In the genomic region with DNA sequence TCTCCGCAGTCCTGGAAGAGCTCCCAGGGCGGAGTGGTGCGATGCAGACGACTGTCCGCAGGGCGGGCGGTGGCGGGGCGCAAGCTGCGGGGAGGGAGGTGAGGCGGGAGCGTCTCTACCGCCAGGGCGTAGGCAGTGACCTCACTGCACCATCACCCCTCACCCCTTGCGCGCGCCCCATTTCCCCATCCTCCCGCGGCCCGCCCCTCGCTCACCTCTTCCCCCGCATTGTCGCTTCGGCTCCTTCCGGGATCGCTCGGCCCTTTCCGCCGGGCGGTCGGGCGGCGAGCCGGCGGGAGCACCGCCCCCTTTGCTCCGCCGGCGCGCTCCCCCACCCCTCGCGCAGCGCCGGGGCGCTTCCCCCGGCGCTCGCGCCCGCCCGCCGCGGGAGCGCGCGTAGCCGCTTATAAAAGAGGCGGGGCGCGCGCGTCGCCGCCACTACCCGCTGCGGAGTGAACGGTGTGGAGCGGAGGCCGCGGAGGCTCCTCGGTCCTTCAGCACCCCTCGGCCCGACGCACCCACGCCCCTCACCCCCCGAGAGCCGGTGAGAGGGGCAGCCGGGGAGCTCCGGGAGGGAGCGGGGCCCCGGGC, we compare ENCODE assay signal across 8 cellular contexts. TPM values are rescaled to one million over a fixed set of nuclear protein-coding genes. Genes with fewer than 3 reads are reported as not detected.
DNase-seq lines count a peak whose midpoint lies in the region; ATAC-seq lines count a peak whose summit lies in the region.

TSS of gene SPTAN1 (plus strand) at position 435 of the 591 bp plus-strand sequence. CDS start 14,154 bp downstream, outside the sequence.

- H3K9ac ChIP-seq in endocrine pancreas (ENCODE audit: control insufficient read depth, insufficient read depth, low read length) (peak within 1 kb of the TSS; percentile 65), mesendoderm (ENCODE audit: low read length) (peak within 1 kb of the TSS; percentile 86)

- H2BK120ac ChIP-seq in mesendoderm (ENCODE audit: low read depth, low read length), result peak within 1 kb of the TSS; percentile 61

- peak within 1 kb of the TSS; percentile 47 for H2BK5ac ChIP-seq in mesendoderm (ENCODE audit: low read length)

- peak within 1 kb of the TSS; percentile 73 for H3K4me2 ChIP-seq in mesendoderm (ENCODE audit: low read length)

- H3K4ac ChIP-seq in mesendoderm (ENCODE audit: low read depth, low read length), result peak within 1 kb of the TSS; percentile 74

- H2BK15ac ChIP-seq in mesendoderm (replicated peaks; ENCODE audit: low read depth), result peak within 1 kb of the TSS; percentile 41

- peak; percentile 80 for ATAC-seq in GM21367 (IDR thresholded peaks at IDR 0.05; ENCODE audit: unreplicated experiment)

- no peak within 1 kb of the TSS for H2AK5ac ChIP-seq in mesendoderm (ENCODE audit: low read length)

- peaks cover 38% of the 10 kb centered on the region for H3K79me2 ChIP-seq in mesendoderm (ENCODE audit: control insufficient read depth, insufficient read depth, low read length)

- peak within 1 kb of the TSS; percentile 67 for H3K4me3 ChIP-seq in endocrine pancreas (ENCODE audit: control insufficient read depth, insufficient read depth, low read length)
- peak within 1 kb of the TSS; percentile 73 for H3K4me3 ChIP-seq in mesendoderm (ENCODE audit: low read length)

- H4K5ac ChIP-seq in mesendoderm (ENCODE audit: low read length), result no peak within 1 kb of the TSS

- peak within 1 kb of the TSS; percentile 99 for H3K18ac ChIP-seq in mesendoderm (ENCODE audit: low read length)

- H3K36me3 ChIP-seq in endocrine pancreas (ENCODE audit: control insufficient read depth, insufficient read depth, low read length), result no peaks in the 10 kb centered on the region
- no peaks in the 10 kb centered on the region for H3K36me3 ChIP-seq in mesendoderm (ENCODE audit: control insufficient read depth, insufficient read depth, low read length)

- peaks cover 5% of the 10 kb centered on the region for H3K79me1 ChIP-seq in mesendoderm (ENCODE audit: low read length)

- H3K27ac ChIP-seq in mesendoderm (ENCODE audit: low read depth, low read length), result peak within 1 kb of the TSS; percentile 96

- no peaks in the 10 kb centered on the region for H3K9me3 ChIP-seq in endocrine pancreas (ENCODE audit: control insufficient read depth, low read length)

- peak; percentile 88 for DNase-seq in COR-L47 (lab: John Stamatoyannopoulos, UW)
- DNase-seq in HT1080 (ENCODE audit: low read depth), result peak; percentile 89
- peak; percentile 82 for DNase-seq in NOMO-1 treated with DMSO at 0.1 percent for 48 hours (lab: John Stamatoyannopoulos, UW; ENCODE audit: unreplicated experiment)
- DNase-seq in activated CD8-positive, alpha-beta memory T cell treated with anti-CD3 and anti-CD28 coated beads for 4 hours (ENCODE audit: low read depth in 2 of 2), result peak; percentile 83 to 85
- peak; percentile 92 for DNase-seq in mesendoderm
- peak; percentile 92 for DNase-seq in stimulated activated CD8-positive, alpha-beta memory T cell treated with anti-CD3 and anti-CD28 coated beads, Interleukin-12 subunit alpha, Interleukin-12 subunit beta, amount 100 ng/mL, for 4 hours (ENCODE audit: low read depth)

- peak within 1 kb of the TSS; percentile 98 for H3K56ac ChIP-seq in mesendoderm (ENCODE audit: low read length)

- peak within 1 kb of the TSS; percentile 87 for H4K8ac ChIP-seq in mesendoderm (ENCODE audit: low read depth, low read length)

- H3K4me1 ChIP-seq in endocrine pancreas (ENCODE audit: control insufficient read depth, insufficient read depth, low read length), result peaks cover 22% of the 10 kb centered on the region
- H3K4me1 ChIP-seq in mesendoderm (ENCODE audit: control insufficient read depth, low read depth, low read length), result peaks cover 13% of the 10 kb centered on the region

- WGBS in mesendoderm (ENCODE audit: extremely low coverage, insufficient coverage, low lambda C conversion rate), result no CpG with 5 or more reads among the region's 81 CpGs

- H3K23ac ChIP-seq in mesendoderm (ENCODE audit: low read length), result no peak within 1 kb of the TSS

- no peaks in the 10 kb centered on the region for H3K27me3 ChIP-seq in endocrine pancreas (ENCODE audit: control insufficient read depth, insufficient read depth, low read length)
- no peaks in the 10 kb centered on the region for H3K27me3 ChIP-seq in mesendoderm (ENCODE audit: insufficient read depth, low read length, poor library complexity)

RNA-seq across cellular contexts. Expression of gene SPTAN1, which starts in this region (rescaled TPM):
- 177 and 204 TPM in 2 replicates for total RNA-seq in HT1080 (2014; rRNA removed; shearing (Covaris generic))
- polyA plus RNA-seq in HT1080 (2015; cell fraction: cytosol; rRNA removed), result 25.8 and 30.3 TPM in 2 replicates
- 337 and 341 TPM in 2 replicates for polyA plus RNA-seq in HT1080 (2015; cell fraction: nucleus; rRNA removed)
- polyA plus RNA-seq in mesendoderm (2013, experiment 1 of 2), result 107 TPM
- polyA plus RNA-seq in mesendoderm (2013, experiment 2 of 2), result 104 TPM

Comparison
In these comparisons a context has a peak if more than half of its experiments do, and no peak if none do; other contexts are left out.
1. Peak in every context shown above with its lines: DNase-seq, ATAC-seq, H3K4me3 ChIP-seq and H3K27ac ChIP-seq.